In the genomic region with DNA sequence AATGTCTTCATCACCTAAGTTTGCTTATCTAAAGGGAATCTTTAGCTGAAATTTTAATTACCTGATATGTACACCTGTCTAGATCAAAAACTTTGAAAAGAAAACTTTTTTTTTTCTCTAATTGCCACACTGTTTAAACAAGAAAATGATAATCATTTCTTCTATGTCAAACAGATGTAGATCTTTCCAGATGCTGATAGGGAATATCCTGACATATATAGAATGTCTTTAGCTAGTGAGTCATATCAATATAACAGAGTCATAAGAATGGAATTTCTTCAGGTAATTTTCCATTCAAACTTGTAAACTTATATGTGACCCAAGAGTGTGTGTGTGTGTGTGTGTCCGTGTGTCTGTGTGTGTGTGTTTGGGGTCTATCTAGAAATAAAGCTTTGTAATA, we compare ENCODE assay signal across 21 cellular contexts.
"Had no signal": no experiment of that assay in that cellular context is flagged by ENCODE, and none has a peak within 500 bp of the region (broad histone marks: within the 10 kb centered on the region; RNA-seq: fewer than 3 reads in every experiment).

No MANE protein-coding gene starts in this region.

- H3K27ac ChIP-seq: ascending aorta, body of pancreas, cardiac muscle cell, SJSA1 had no signal

- DNase-seq: activated B cell treated with CpG ODN at 0.5 μM for 24 hours; activated CD4-positive, alpha-beta T cell treated with anti-CD3 and anti-CD28 coated beads for 1 hour; activated CD4-positive, alpha-beta T cell treated with anti-CD3 and anti-CD28 coated beads, Interleukin-2, amount 10 ng/mL, durations not matched to agents 24 days and 14 days; activated CD4-positive, alpha-beta T cell treated with anti-CD3 and anti-CD28 coated beads, Interleukin-2, amount 50 U/mL, for 48 hours; activated CD8-positive, alpha-beta memory T cell treated with anti-CD3 and anti-CD28 coated beads, Interleukin-2, amount 10 ng/mL, durations not matched to agents 7 days and 5 days; activated effector memory CD4-positive, alpha-beta T cell treated with Interleukin-2 at 50 U/mL for 16 hours; activated naive CD4-positive, alpha-beta T cell; activated T-cell treated with anti-CD3 and anti-CD28 coated beads, Interleukin-2, amount 50 U/mL, for 24 hours; body of pancreas; NCI-H1105 treated with DMSO at 0.1 percent for 48 hours; NCI-H1436 treated with DMSO at 0.1 percent for 48 hours; NCI-H187; NCI-H2081 treated with DMSO at 0.1 percent for 48 hours; NCI-H446; NCI-H524; SHP77; SW 1271 had no signal

- H3K27me3 ChIP-seq: ascending aorta, body of pancreas, cardiac muscle cell, SJSA1 had no signal

- H3K36me3 ChIP-seq: ascending aorta, cardiac muscle cell, SJSA1 had no signal

- H3K9me3 ChIP-seq: ascending aorta, body of pancreas, SJSA1 had no signal

- H3K4me1 ChIP-seq: ascending aorta, body of pancreas, SJSA1 had no signal

- ATAC-seq: activated CD8-positive, alpha-beta memory T cell treated with anti-CD3 and anti-CD28 coated beads, Interleukin-2, amount 10 ng/mL, durations not matched to agents 7 days and 5 days; body of pancreas; SK-N-SH treated with all-trans-retinoic acid at 6 μM for 48 hours had no signal

- H3K4me3 ChIP-seq: ascending aorta, body of pancreas, cardiac muscle cell, SJSA1 had no signal
